ENCODE assay signal across 11 cellular contexts in the genomic region with DNA sequence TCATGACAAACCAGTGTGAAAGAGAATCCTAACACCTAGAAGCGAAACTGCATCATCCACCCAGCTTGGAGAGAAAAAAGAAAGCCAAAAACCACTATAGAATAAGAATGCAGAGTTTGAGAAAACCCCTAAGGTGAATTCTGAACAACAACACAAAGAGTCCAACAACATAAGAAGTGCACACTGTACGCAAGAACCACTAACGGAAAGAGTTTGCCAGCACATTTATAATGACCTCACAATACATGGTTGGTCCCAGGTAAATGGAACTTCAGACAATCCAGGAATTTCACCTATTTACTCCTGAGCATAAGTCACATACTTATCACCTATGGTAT.
DNase-seq lines count a peak whose midpoint lies in the region; ATAC-seq and TF ChIP-seq lines count a peak whose summit lies in the region.
"Had no signal": no experiment of that assay in that cellular context is flagged by ENCODE, and none has a peak within 500 bp of the region (broad histone marks: within the 10 kb centered on the region; RNA-seq: fewer than 3 reads in every experiment).

No MANE protein-coding gene starts in this region.

- no peaks in the 10 kb centered on the region for H3K9me3 ChIP-seq in CD4-positive, alpha-beta T cell (ENCODE audit: control insufficient read depth, low read length)
- H3K9me3 ChIP-seq: BLaER1 treated with 17β-estradiol and CSF1 and Interleukin-3, amounts not matched to agents 10 nM and 100 nM had no signal

- no peaks in the 10 kb centered on the region for H3K36me3 Mint-ChIP-seq in CD4-positive, alpha-beta T cell (ENCODE audit: low read depth)
- H3K36me3 Mint-ChIP-seq in activated B cell treated with CpG ODN at 0.5 μM for 24 hours (ENCODE audit: low read depth) = peaks cover 15% of the 10 kb centered on the region

- H3K4me3 Mint-ChIP-seq in CD4-positive, alpha-beta T cell = peak overlapping the region; percentile 7
- H3K4me3 Mint-ChIP-seq in activated B cell treated with CpG ODN at 0.5 μM for 24 hours = peak overlapping the region; percentile 54

- intact Hi-C loops in CD4-positive, alpha-beta T cell (cut with DNase I, micrococcal nuclease) = loop anchor here (2.0 to 5.0 kb wide), 2 partner anchors 16 to 36 kb away; no protein-coding TSS in a partner anchor
- intact Hi-C loops in activated B cell treated with CpG ODN at 0.5 μM for 24 hours (cut with micrococcal nuclease) = loop anchor here (1.0 kb wide), 2 partner anchors 20 to 129 kb away; no protein-coding TSS in a partner anchor

- H3K27ac Mint-ChIP-seq in CD4-positive, alpha-beta T cell = peak overlapping the region; percentile 84
- peak overlapping the region; percentile 90 for H3K27ac Mint-ChIP-seq in activated B cell treated with CpG ODN at 0.5 μM for 24 hours

- H3K27ac ChIP-seq in CD4-positive, alpha-beta T cell (ENCODE audit: low read depth, low read length) = peak overlapping the region; percentile 61
- H3K27ac ChIP-seq: BLaER1 treated with 17β-estradiol and CSF1 and Interleukin-3, amounts not matched to agents 10 nM and 100 nM had no signal

- CTCF ChIA-PET in CD4-positive, alpha-beta T cell (lab: Charles Lee) = interaction anchor here (1.2 to 2.0 kb wide), 4 partner anchors 16 to 129 kb away, joined by 3 to 9 read pairs (median 4); no protein-coding TSS in a partner anchor
- CTCF ChIA-PET in activated B cell treated with CpG ODN at 0.5 μM for 24 hours (lab: Charles Lee) = interaction anchor here (1.3 to 1.4 kb wide), 2 partner anchors 130 to 131 kb away, joined by 3 to 4 read pairs; no protein-coding TSS in a partner anchor

- no peaks in the 10 kb centered on the region for H3K9me3 Mint-ChIP-seq in CD4-positive, alpha-beta T cell
- H3K9me3 Mint-ChIP-seq in activated B cell treated with CpG ODN at 0.5 μM for 24 hours = no peaks in the 10 kb centered on the region

- ATAC-seq in CD4-positive, alpha-beta T cell (ENCODE audit: poor library complexity) = peak; percentile 56
- ATAC-seq in GM19043 (IDR thresholded peaks at IDR 0.05; ENCODE audit: low read depth, unreplicated experiment) = peak; percentile 35
- ATAC-seq in HG02970 (IDR thresholded peaks at IDR 0.05; ENCODE audit: low FRiP score, unreplicated experiment) = peak; percentile 33
- ATAC-seq in activated B cell treated with CpG ODN at 0.5 μM for 24 hours (ENCODE audit: low read depth) = peak; percentile 41
- ATAC-seq: Right ventricle myocardium inferior had no signal

- no peak for TF ChIP-seq CTCF in CD4-positive, alpha-beta T cell (IDR thresholded peaks at IDR 0.05)
- TF ChIP-seq CTCF in activated B cell treated with CpG ODN at 0.5 μM for 24 hours (IDR thresholded peaks at IDR 0.05) = no peak

- no peaks in the 10 kb centered on the region for H3K27me3 ChIP-seq in CD4-positive, alpha-beta T cell (ENCODE audit: control insufficient read depth, insufficient read depth, low read length)

- peaks cover 74% of the 10 kb centered on the region for H3K4me1 Mint-ChIP-seq in CD4-positive, alpha-beta T cell (ENCODE audit: low read depth)
- H3K4me1 Mint-ChIP-seq in activated B cell treated with CpG ODN at 0.5 μM for 24 hours = peaks cover 64% of the 10 kb centered on the region

- POLR2A ChIA-PET in CD4-positive, alpha-beta T cell (lab: Charles Lee) = interaction anchor here (0.9 to 2.6 kb wide), 9 partner anchors 9 to 133 kb away, joined by 3 to 11 read pairs (median 4); no protein-coding TSS in a partner anchor
- POLR2A ChIA-PET in activated B cell treated with CpG ODN at 0.5 μM for 24 hours (lab: Charles Lee) = interaction anchor here (0.5 to 5.8 kb wide), 8 partner anchors 13 to 161 kb away, joined by 3 to 68 read pairs (median 16); a partner anchor contains a TSS

- H3K27me3 Mint-ChIP-seq in CD4-positive, alpha-beta T cell = no peaks in the 10 kb centered on the region
- no peaks in the 10 kb centered on the region for H3K27me3 Mint-ChIP-seq in activated B cell treated with CpG ODN at 0.5 μM for 24 hours

- DNase-seq in CD4-positive, alpha-beta T cell = no peak
- DNase-seq in activated B cell treated with CpG ODN at 0.5 μM for 24 hours (no peak), NCI-H1092 (lab: John Stamatoyannopoulos, UW) (no peak), pons (ENCODE audit: low spot score) (no peak), RKO (ENCODE audit: low spot score) (no peak), foreskin melanocyte (no peak)
- DNase-seq: MV-4-11 had no signal
